Comparison of ENCODE assay signal across 8 cellular contexts in the genomic region with DNA sequence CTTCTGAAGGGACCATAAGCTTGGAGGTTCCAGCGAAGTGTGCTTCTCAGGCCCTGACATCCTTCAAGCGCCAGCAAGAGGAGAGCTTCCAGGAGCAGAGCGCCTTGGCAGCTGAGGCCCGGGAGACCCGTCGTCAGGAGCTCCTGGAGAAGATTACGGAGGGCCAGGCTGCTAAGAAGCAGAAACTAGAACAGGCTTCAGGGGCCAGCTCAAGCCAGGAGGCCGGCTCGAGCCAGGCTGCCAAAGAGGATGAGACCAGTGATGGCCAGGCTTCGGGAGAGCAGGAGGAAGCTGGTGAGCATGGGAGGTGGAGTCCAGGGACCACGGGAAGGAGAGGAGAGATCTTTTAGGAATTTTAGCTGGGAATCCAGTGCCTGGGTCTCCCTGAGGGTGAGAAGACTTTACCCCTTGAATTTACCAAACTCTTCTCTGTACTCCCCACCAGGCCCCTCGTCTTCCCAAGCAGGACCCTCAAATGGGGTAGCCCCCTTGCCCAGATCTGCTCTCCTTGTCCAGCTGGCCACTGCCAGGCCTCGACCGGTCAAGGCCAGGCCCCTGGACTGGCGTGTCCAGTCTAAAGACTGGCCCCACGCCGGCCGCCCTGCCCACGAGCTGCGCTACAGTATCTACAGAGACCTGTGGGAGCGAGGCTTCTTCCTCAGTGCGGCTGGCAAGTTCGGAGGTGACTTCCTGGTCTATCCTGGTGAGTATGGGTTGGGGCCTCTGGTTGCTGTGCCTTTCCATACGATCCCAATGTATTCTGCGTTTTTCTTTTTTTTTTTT. TPM values are rescaled to one million over a fixed set of nuclear protein-coding genes. Genes with fewer than 3 reads are reported as not detected.
DNase-seq lines count a peak whose midpoint lies in the region; ATAC-seq, FAIRE-seq and TF ChIP-seq lines count a peak whose summit lies in the region.

No MANE protein-coding gene starts in this region.

- H3K4me3 Mint-ChIP-seq in Calu3 (ENCODE audit: low read depth, unreplicated experiment): peak overlapping the region; percentile 82

- H3F3A ChIP-seq in OCI-LY1 (ENCODE audit: insufficient read depth, low read length): no peaks in the 10 kb centered on the region

- no peak for TF ChIP-seq RAD21 in H1 (IDR thresholded peaks at IDR 0.05 in 1 of 2, conservative IDR thresholded peaks at IDR 0.05 in 1 of 2; ENCODE audit: low read depth in 2 of 2, low read length in 2 of 2)

- no peak overlapping the region for H4K5ac ChIP-seq in H1 (ENCODE audit: insufficient read length, low read depth, low read length)

- CTCF ChIA-PET in Calu3 (lab: Charles Lee): interaction anchor here (0.6 to 1.8 kb wide), 5 partner anchors 13 to 399 kb away, joined by 3 to 8 read pairs (median 4); partner anchors contain the start of gene TMC4
- CTCF ChIA-PET in H1 (lab: Charles Lee; ENCODE audit: partially characterized antibody): interaction anchor here (0.6 to 1.4 kb wide), 7 partner anchors 12 to 338 kb away, joined by 3 to 5 read pairs (median 3); no protein-coding TSS in a partner anchor

- H3K4me3 ChIP-seq in OCI-LY1 (ENCODE audit: low read depth, low read length, poor library complexity, severe bottlenecking) (peak overlapping the region; percentile 82), H1 (ENCODE audit: extremely low read depth in 1 of 4, insufficient read depth in 2 of 4, low read depth in 3 of 4, low read length in 4 of 4) (peak overlapping the region; percentile 62 to 91 (median 75)), neutrophil (ENCODE audit: low read depth in 1 of 2, low read length in 1 of 2) (peak overlapping the region; percentile 88 to 100)

- H3K79me1 ChIP-seq in H1 (ENCODE audit: low read depth, low read length): peaks cover 13% of the 10 kb centered on the region

- DNase-seq in Calu3 (no peak), H1 (ENCODE audit: low read depth in 1 of 2, low spot score in 2 of 2) (no peak), NCI-H1048 (lab: John Stamatoyannopoulos, UW) (no peak), NCI-H748 treated with DMSO at 0.1 percent for 48 hours (lab: John Stamatoyannopoulos, UW) (no peak), amniotic stem cell (lab: John Stamatoyannopoulos, UW) (no peak)

- no peak overlapping the region for H2BK12ac ChIP-seq in H1 (ENCODE audit: low read depth, low read length)

- H3K36me3 ChIP-seq in OCI-LY1 (ENCODE audit: insufficient read depth, low read length): peaks cover 16% of the 10 kb centered on the region; the same call in 1 of the 2 replicates
- H3K36me3 ChIP-seq in H1 (ENCODE audit: control insufficient read depth in 2 of 4, insufficient read depth in 4 of 4, low read length in 3 of 4): peaks cover 3 to 19% (median 5%) of the 10 kb centered on the region in 4 experiments; a peak in 7 of 8 replicates
- peaks cover 57% of the 10 kb centered on the region for H3K36me3 ChIP-seq in neutrophil

- POLR2A ChIA-PET in H1 (lab: Charles Lee; ENCODE audit: partially characterized antibody): interaction anchor here (0.7 to 28.7 kb wide), 12 partner anchors 9 to 76 kb away, joined by 3 to 909 read pairs (median 4); partner anchors contain the start of genes CNOT3, PRPF31, RPS9 and TFPT

- H3K27me3 ChIP-seq in OCI-LY1 (ENCODE audit: insufficient read depth, low read length) (no peaks in the 10 kb centered on the region), H1 (replicated peaks in 1 of 4; ENCODE audit: control insufficient read depth in 3 of 4, extremely low read depth in 1 of 4, insufficient read depth in 3 of 4, low read length in 3 of 4) (no peaks in the 10 kb centered on the region), neutrophil (no peaks in the 10 kb centered on the region)

- H2BK120ac ChIP-seq in H1 (replicated peaks; ENCODE audit: low read depth, low read length): no peak overlapping the region

- H3K56ac ChIP-seq in H1 (replicated peaks; ENCODE audit: insufficient read length, low read depth, low read length): no peak overlapping the region

- no peak overlapping the region for H2AFZ ChIP-seq in OCI-LY1 (ENCODE audit: low read length)
- H2AFZ ChIP-seq in H1 (ENCODE audit: low read length): no peak overlapping the region

- no peak overlapping the region for H4K8ac ChIP-seq in H1 (ENCODE audit: extremely low read depth, insufficient read depth, low read length)

- no peak for TF ChIP-seq CTCF in Calu3 (IDR thresholded peaks at IDR 0.05; ENCODE audit: unreplicated experiment)
- TF ChIP-seq CTCF in OCI-LY1 (IDR thresholded peaks at IDR 0.05; ENCODE audit: low read length): no peak
- no peak for TF ChIP-seq CTCF in H1 (IDR thresholded peaks at IDR 0.05; ENCODE audit: control extremely low read depth in 1 of 3, insufficient read depth in 1 of 3, low read depth in 1 of 3, low read length in 3 of 3)
- TF ChIP-seq CTCF in neutrophil (IDR thresholded peaks at IDR 0.05): no peak

- H4K20me1 ChIP-seq in OCI-LY1 (ENCODE audit: insufficient read depth, low read length) (no peaks in the 10 kb centered on the region), H1 (replicated peaks in 1 of 2; ENCODE audit: control insufficient read depth in 1 of 2, insufficient read depth in 2 of 2, low read length in 2 of 2) (peaks cover 0 to 4% of the 10 kb centered on the region in 2 experiments)

- no peak overlapping the region for H3K27ac ChIP-seq in OCI-LY1 (ENCODE audit: low read depth, low read length, poor library complexity, severe bottlenecking)
- peak overlapping the region; percentile 99; the same call in 1 of the 2 replicates for H3K27ac ChIP-seq in H1 (ENCODE audit: low read depth, low read length)
- peak overlapping the region; percentile 100 for H3K27ac ChIP-seq in neutrophil

- no peak overlapping the region for H3K23ac ChIP-seq in H1 (ENCODE audit: insufficient read length)

- no peak for TF ChIP-seq EP300 in H1 (IDR thresholded peaks at IDR 0.05; ENCODE audit: borderline replicate concordance in 1 of 2, low read depth in 2 of 2, low read length in 2 of 2)

- peaks cover 24% of the 10 kb centered on the region for H3K4me1 Mint-ChIP-seq in Calu3 (ENCODE audit: low read depth, unreplicated experiment)

- H3K9me2 ChIP-seq in OCI-LY1 (ENCODE audit: low read depth, low read length): no peaks in the 10 kb centered on the region

- H3K27me3 Mint-ChIP-seq in Calu3 (ENCODE audit: unreplicated experiment): no peaks in the 10 kb centered on the region

- no TSS peak for BruUV-seq in Calu3 (replicated peaks; lab: Mats Ljungman, UMichigan)

- H2BK5ac ChIP-seq in H1 (ENCODE audit: low read depth, low read length): peak overlapping the region; percentile 69; the same call in 1 of the 2 replicates

- H3K9ac ChIP-seq in OCI-LY1 (ENCODE audit: low read length) (peak overlapping the region; percentile 80), H1 (replicated peaks in 1 of 4; ENCODE audit: extremely low read depth in 1 of 4, low read depth in 3 of 4, low read length in 3 of 4) (peak overlapping the region; percentile 56 to 97 (median 82))

- H3K79me2 ChIP-seq in OCI-LY1 (ENCODE audit: insufficient read depth, low read length) (no peaks in the 10 kb centered on the region), H1 (ENCODE audit: control insufficient read depth in 1 of 2, insufficient read depth in 2 of 2, low read length in 2 of 2) (peaks cover 3 to 26% of the 10 kb centered on the region in 2 experiments; a peak in 3 of 4 replicates)

- no peak for FAIRE-seq in H1 (lab: Jason Lieb, UNC)

- intact Hi-C loops in Calu3 (cut with micrococcal nuclease; ENCODE audit: unreplicated experiment): loop anchor here (1.0 kb wide), 1 partner anchor 8 kb away; the partner anchor contains the start of gene RPS9

- TF ChIP-seq POLR2A in H1 (IDR thresholded peaks at IDR 0.05; ENCODE audit: control extremely low read depth in 1 of 2, low read depth in 2 of 2, low read length in 2 of 2): no peak

- ATAC-seq in HG03469 (IDR thresholded peaks at IDR 0.05; ENCODE audit: unreplicated experiment): no peak

- H3K36me3 Mint-ChIP-seq in Calu3 (ENCODE audit: insufficient read depth, unreplicated experiment): peaks cover 86% of the 10 kb centered on the region

- H3K4me2 ChIP-seq in OCI-LY1 (ENCODE audit: low read length) (peak overlapping the region; percentile 93), H1 (ENCODE audit: insufficient read depth in 1 of 2, low read depth in 2 of 2, low read length in 2 of 2) (peak overlapping the region; percentile 77 to 97)

- no peak overlapping the region for H3K18ac ChIP-seq in H1 (ENCODE audit: extremely low read depth, low read length)

- no peak overlapping the region for H3K14ac ChIP-seq in H1 (ENCODE audit: insufficient read length)

- 59% methylated on average over 23 of the region's 25 CpGs; no CpG with 5 or more reads in 1 of the 2 experiments for WGBS in H1 (ENCODE audit: extremely low coverage in 1 of 2, insufficient coverage in 1 of 2, insufficient read length in 1 of 2, insufficient replicate concordance in 2 of 2, low coverage in 1 of 2, low lambda C conversion rate in 2 of 2, missing lambda C conversion rate in 1 of 2), 2 experiments

- H3K4me1 ChIP-seq in OCI-LY1 (ENCODE audit: insufficient read depth, low read length, severe bottlenecking): peaks cover 21% of the 10 kb centered on the region
- peaks cover 3 to 12% (median 7%) of the 10 kb centered on the region in 4 experiments; a peak in 5 of 7 replicates for H3K4me1 ChIP-seq in H1 (replicated peaks in 1 of 4; ENCODE audit: control insufficient read depth in 3 of 4, insufficient read depth in 4 of 4, low read length in 3 of 4)
- H3K4me1 ChIP-seq in neutrophil (ENCODE audit: control insufficient read depth in 1 of 2, insufficient read depth in 1 of 2, low read depth in 1 of 2, low read length in 1 of 2): peaks cover 31 to 41% of the 10 kb centered on the region in 2 experiments

- no peak overlapping the region for H2BK20ac ChIP-seq in H1 (ENCODE audit: low read length)

- H4K91ac ChIP-seq in H1 (replicated peaks; ENCODE audit: insufficient read length, low read length): no peak overlapping the region

- peak overlapping the region; percentile 93 for H3K27ac Mint-ChIP-seq in Calu3 (ENCODE audit: unreplicated experiment)

- H3K9me3 Mint-ChIP-seq in Calu3 (ENCODE audit: low read depth, unreplicated experiment): no peaks in the 10 kb centered on the region

- no peak overlapping the region for H3K4ac ChIP-seq in H1 (replicated peaks; ENCODE audit: insufficient read length, low read depth, low read length)

- H3K23me2 ChIP-seq in H1 (ENCODE audit: low read depth, low read length): peaks cover 11% of the 10 kb centered on the region

- H2BK15ac ChIP-seq in H1 (ENCODE audit: low read length): no peak overlapping the region

- H3K9me3 ChIP-seq in OCI-LY1 (ENCODE audit: low read length) (no peaks in the 10 kb centered on the region), H1 (ENCODE audit: insufficient read depth in 2 of 2, low read depth in 1 of 2, low read length in 1 of 2) (no peaks in the 10 kb centered on the region), neutrophil (no peaks in the 10 kb centered on the region)

- H2AK5ac ChIP-seq in H1 (ENCODE audit: low read depth, low read length): peak overlapping the region; percentile 82; the same call in 1 of the 2 replicates

RNA-seq across cellular contexts. Expression of gene TSEN34, which starts 0.8 kb away (rescaled TPM):
- 52.2 and 53.0 TPM in 2 replicates for total RNA-seq in Calu3 (2022)
- 22.5 and 24.2 TPM in 2 replicates for total RNA-seq in H1 (2021; fragmentation: NEBNext Ultra II Directional; extraction: Animal tissue kit (Norgen Biotek cat#: 25700))
- 52.3 and 55.4 TPM in 2 replicates for polyA plus RNA-seq in H1 (2011; rRNA removed)
- 35.5 TPM for polyA plus RNA-seq in H1 (2011; cell fraction: cytosol; rRNA removed)
- polyA plus RNA-seq in H1 (2011; cell fraction: nucleus; rRNA removed): 34.2 TPM
- 10.7 to 23.5 TPM (median 21.4 TPM) in 4 replicates for polyA plus RNA-seq in H1 (2012, experiment 1 of 2)
- polyA plus RNA-seq in H1 (2012, experiment 2 of 2): 30.6 TPM
- 23.3 TPM for polyA plus RNA-seq in H1 (2013, experiment 1 of 2)
- polyA plus RNA-seq in H1 (2013, experiment 2 of 2): 23.9 TPM
- polyA minus RNA-seq in H1 (2011; rRNA and poly(A)+ RNA removed): 9.1 and 15.3 TPM in 2 replicates
- polyA minus RNA-seq in H1 (2011; cell fraction: cytosol; rRNA and poly(A)+ RNA removed): 14.9 TPM
- 13.4 TPM for polyA minus RNA-seq in H1 (2011; cell fraction: nucleus; rRNA and poly(A)+ RNA removed)

RNA-seq across cellular contexts. Expression of gene MBOAT7, which starts 2.5 kb away (rescaled TPM):
- 287 and 323 TPM in 2 replicates for total RNA-seq in Calu3 (2022)
- total RNA-seq in H1 (2021; fragmentation: NEBNext Ultra II Directional; extraction: Animal tissue kit (Norgen Biotek cat#: 25700)): 90.9 and 103 TPM in 2 replicates
- polyA plus RNA-seq in H1 (2011; rRNA removed): 85.5 and 147 TPM in 2 replicates
- polyA plus RNA-seq in H1 (2011; cell fraction: cytosol; rRNA removed): 55.1 TPM
- 111 TPM for polyA plus RNA-seq in H1 (2011; cell fraction: nucleus; rRNA removed)
- polyA plus RNA-seq in H1 (2012, experiment 1 of 2): 67.8 to 94.5 TPM (median 90.7 TPM) in 4 replicates
- 98.0 TPM for polyA plus RNA-seq in H1 (2012, experiment 2 of 2)
- polyA plus RNA-seq in H1 (2013, experiment 1 of 2): 186 TPM
- polyA plus RNA-seq in H1 (2013, experiment 2 of 2): 198 TPM
- 25.7 and 31.5 TPM in 2 replicates for polyA minus RNA-seq in H1 (2011; rRNA and poly(A)+ RNA removed)
- 60.0 TPM for polyA minus RNA-seq in H1 (2011; cell fraction: cytosol; rRNA and poly(A)+ RNA removed)
- 54.3 TPM for polyA minus RNA-seq in H1 (2011; cell fraction: nucleus; rRNA and poly(A)+ RNA removed)

RNA-seq across cellular contexts. Expression of gene RPS9, which starts 8.8 kb away (rescaled TPM):
- 825 and 841 TPM in 2 replicates for total RNA-seq in Calu3 (2022)
- total RNA-seq in H1 (2021; fragmentation: NEBNext Ultra II Directional; extraction: Animal tissue kit (Norgen Biotek cat#: 25700)): 1,609 and 1,661 TPM in 2 replicates
- 4,172 and 4,900 TPM in 2 replicates for polyA plus RNA-seq in H1 (2011; rRNA removed)
- polyA plus RNA-seq in H1 (2011; cell fraction: cytosol; rRNA removed): 5,332 TPM
- polyA plus RNA-seq in H1 (2011; cell fraction: nucleus; rRNA removed): 5,270 TPM
- polyA plus RNA-seq in H1 (2012, experiment 1 of 2): 3,362 to 4,178 TPM (median 3,966 TPM) in 4 replicates
- polyA plus RNA-seq in H1 (2012, experiment 2 of 2): 9,430 TPM
- polyA plus RNA-seq in H1 (2013, experiment 1 of 2): 2,233 TPM
- 2,125 TPM for polyA plus RNA-seq in H1 (2013, experiment 2 of 2)
- 567 and 625 TPM in 2 replicates for polyA minus RNA-seq in H1 (2011; rRNA and poly(A)+ RNA removed)
- polyA minus RNA-seq in H1 (2011; cell fraction: cytosol; rRNA and poly(A)+ RNA removed): 569 TPM
- polyA minus RNA-seq in H1 (2011; cell fraction: nucleus; rRNA and poly(A)+ RNA removed): 727 TPM

RNA-seq across cellular contexts. Expression of gene TMC4, which starts 18.9 kb away (rescaled TPM):
- total RNA-seq in Calu3 (2022): 157 and 166 TPM in 2 replicates
- total RNA-seq in H1 (2021; fragmentation: NEBNext Ultra II Directional; extraction: Animal tissue kit (Norgen Biotek cat#: 25700)): 5.5 and 6.8 TPM in 2 replicates
- polyA plus RNA-seq in H1 (2011; rRNA removed): 6.3 and 12.8 TPM in 2 replicates
- 4.3 TPM for polyA plus RNA-seq in H1 (2011; cell fraction: cytosol; rRNA removed)
- polyA plus RNA-seq in H1 (2011; cell fraction: nucleus; rRNA removed): 15.9 TPM
- polyA plus RNA-seq in H1 (2012, experiment 1 of 2): 6.0 to 13.0 TPM (median 9.6 TPM) in 4 replicates
- polyA plus RNA-seq in H1 (2012, experiment 2 of 2): 4.5 TPM
- polyA plus RNA-seq in H1 (2013, experiment 1 of 2): 4.2 TPM
- polyA plus RNA-seq in H1 (2013, experiment 2 of 2): 5.4 TPM
- 0.57 and 0.85 TPM in 2 replicates for polyA minus RNA-seq in H1 (2011; rRNA and poly(A)+ RNA removed)
- polyA minus RNA-seq in H1 (2011; cell fraction: cytosol; rRNA and poly(A)+ RNA removed): not detected
- 2.9 TPM for polyA minus RNA-seq in H1 (2011; cell fraction: nucleus; rRNA and poly(A)+ RNA removed)

RNA-seq across cellular contexts. Expression of gene LILRB3, which starts 30.9 kb away (rescaled TPM):
- not detected in 2 replicates for total RNA-seq in Calu3 (2022)
- total RNA-seq in H1 (2021; fragmentation: NEBNext Ultra II Directional; extraction: Animal tissue kit (Norgen Biotek cat#: 25700)): not detected in 2 replicates
- not detected in 2 replicates for polyA plus RNA-seq in H1 (2011; rRNA removed)
- polyA plus RNA-seq in H1 (2011; cell fraction: cytosol; rRNA removed): not detected
- polyA plus RNA-seq in H1 (2011; cell fraction: nucleus; rRNA removed): not detected
- polyA plus RNA-seq in H1 (2012, experiment 1 of 2): 0.08 to 0.80 TPM (median 0.11 TPM) in 4 replicates
- 0.12 TPM for polyA plus RNA-seq in H1 (2012, experiment 2 of 2)
- not detected for polyA plus RNA-seq in H1 (2013, experiment 1 of 2)
- not detected for polyA plus RNA-seq in H1 (2013, experiment 2 of 2)
- polyA minus RNA-seq in H1 (2011; rRNA and poly(A)+ RNA removed): not detected in 2 replicates
- not detected for polyA minus RNA-seq in H1 (2011; cell fraction: cytosol; rRNA and poly(A)+ RNA removed)
- polyA minus RNA-seq in H1 (2011; cell fraction: nucleus; rRNA and poly(A)+ RNA removed): not detected
